ENCODE assay signal across 1 cellular context in the genomic region with DNA sequence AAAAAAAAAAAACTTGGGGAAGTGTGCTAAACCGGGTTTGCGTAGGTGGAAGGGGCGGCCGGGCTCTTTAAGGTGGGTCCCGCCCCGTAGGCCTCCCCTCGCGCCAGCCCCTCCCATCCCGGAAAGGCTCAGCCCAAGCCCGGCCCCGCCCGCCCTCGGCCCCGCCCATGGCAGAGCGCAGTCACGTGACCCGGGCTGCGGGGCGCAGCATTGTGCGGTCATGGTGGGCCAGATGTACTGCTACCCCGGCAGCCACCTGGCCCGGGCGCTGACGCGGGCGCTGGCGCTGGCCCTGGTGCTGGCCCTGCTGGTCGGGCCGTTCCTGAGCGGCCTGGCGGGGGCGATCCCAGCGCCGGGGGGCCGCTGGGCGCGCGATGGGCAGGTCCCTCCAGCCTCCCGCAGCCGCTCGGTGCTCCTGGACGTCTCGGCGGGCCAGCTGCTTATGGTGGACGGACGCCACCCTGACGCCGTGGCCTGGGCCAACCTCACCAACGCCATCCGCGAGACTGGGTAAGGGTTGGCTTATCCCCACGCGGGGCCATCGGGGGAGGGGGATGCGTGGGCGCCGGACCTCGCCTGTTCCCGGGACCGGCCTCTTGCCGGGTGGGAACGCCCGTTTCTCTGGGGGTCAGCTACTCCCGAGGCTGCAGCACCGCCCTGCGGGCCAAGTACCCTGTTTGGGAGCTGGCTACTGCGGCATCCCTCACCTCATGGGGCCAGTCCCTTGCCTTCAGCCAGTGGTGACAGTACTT.
TF ChIP-seq lines count a peak whose summit lies in the region.

A gene with protein sequence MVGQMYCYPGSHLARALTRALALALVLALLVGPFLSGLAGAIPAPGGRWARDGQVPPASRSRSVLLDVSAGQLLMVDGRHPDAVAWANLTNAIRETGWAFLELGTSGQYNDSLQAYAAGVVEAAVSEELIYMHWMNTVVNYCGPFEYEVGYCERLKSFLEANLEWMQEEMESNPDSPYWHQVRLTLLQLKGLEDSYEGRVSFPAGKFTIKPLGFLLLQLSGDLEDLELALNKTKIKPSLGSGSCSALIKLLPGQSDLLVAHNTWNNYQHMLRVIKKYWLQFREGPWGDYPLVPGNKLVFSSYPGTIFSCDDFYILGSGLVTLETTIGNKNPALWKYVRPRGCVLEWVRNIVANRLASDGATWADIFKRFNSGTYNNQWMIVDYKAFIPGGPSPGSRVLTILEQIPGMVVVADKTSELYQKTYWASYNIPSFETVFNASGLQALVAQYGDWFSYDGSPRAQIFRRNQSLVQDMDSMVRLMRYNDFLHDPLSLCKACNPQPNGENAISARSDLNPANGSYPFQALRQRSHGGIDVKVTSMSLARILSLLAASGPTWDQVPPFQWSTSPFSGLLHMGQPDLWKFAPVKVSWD (plus strand): TSS at position 207 of the 752 bp plus-strand sequence. CDS start 14 bp downstream, at position 221.

TF ChIP-seq in SK-N-SH, 30 proteins besides CTCF, POLR2A, EP300 and RAD21 (continued from another document):
- TF ChIP-seq GATA2 (CRISPR knock-in tag; IDR thresholded peaks at IDR 0.05) (no peak), POLR2AphosphoS5 (IDR thresholded peaks at IDR 0.05; ENCODE audit: low read depth, low read length) (peak; percentile 72), GABPA (IDR thresholded peaks at IDR 0.05; ENCODE audit: low read depth) (no peak), TEAD4 (IDR thresholded peaks at IDR 0.05; ENCODE audit: borderline replicate concordance, insufficient read depth) (no peak), FOXM1 (IDR thresholded peaks at IDR 0.05; ENCODE audit: low read depth) (no peak), NFIC (IDR thresholded peaks at IDR 0.05; ENCODE audit: borderline replicate concordance) (no peak), NRF1 (IDR thresholded peaks at IDR 0.05; ENCODE audit: low read depth, low read length) (no peak), PBX3 (IDR thresholded peaks at IDR 0.05) (no peak; the same call in 1 of the 2 replicates), JUND (IDR thresholded peaks at IDR 0.05) (no peak), CHD2 (IDR thresholded peaks at IDR 0.05; ENCODE audit: low read length, partially characterized antibody) (no peak), MEF2A (IDR thresholded peaks at IDR 0.05; ENCODE audit: borderline replicate concordance, low read depth) (no peak), SMC3 (IDR thresholded peaks at IDR 0.05; ENCODE audit: low read depth, low read length) (no peak), RCOR1 (IDR thresholded peaks at IDR 0.05; ENCODE audit: low read length) (no peak), FOSL2 (IDR thresholded peaks at IDR 0.05; ENCODE audit: borderline replicate concordance, low read depth) (no peak)
- TF ChIP-seq, protein P1, sequence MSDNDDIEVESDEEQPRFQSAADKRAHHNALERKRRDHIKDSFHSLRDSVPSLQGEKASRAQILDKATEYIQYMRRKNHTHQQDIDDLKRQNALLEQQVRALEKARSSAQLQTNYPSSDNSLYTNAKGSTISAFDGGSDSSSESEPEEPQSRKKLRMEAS (IDR thresholded peaks at IDR 0.05; ENCODE audit: low read depth): peak; percentile 51; the same call in 1 of the 2 replicates
